1 cellular context compared by ENCODE assay signal in the genomic region with DNA sequence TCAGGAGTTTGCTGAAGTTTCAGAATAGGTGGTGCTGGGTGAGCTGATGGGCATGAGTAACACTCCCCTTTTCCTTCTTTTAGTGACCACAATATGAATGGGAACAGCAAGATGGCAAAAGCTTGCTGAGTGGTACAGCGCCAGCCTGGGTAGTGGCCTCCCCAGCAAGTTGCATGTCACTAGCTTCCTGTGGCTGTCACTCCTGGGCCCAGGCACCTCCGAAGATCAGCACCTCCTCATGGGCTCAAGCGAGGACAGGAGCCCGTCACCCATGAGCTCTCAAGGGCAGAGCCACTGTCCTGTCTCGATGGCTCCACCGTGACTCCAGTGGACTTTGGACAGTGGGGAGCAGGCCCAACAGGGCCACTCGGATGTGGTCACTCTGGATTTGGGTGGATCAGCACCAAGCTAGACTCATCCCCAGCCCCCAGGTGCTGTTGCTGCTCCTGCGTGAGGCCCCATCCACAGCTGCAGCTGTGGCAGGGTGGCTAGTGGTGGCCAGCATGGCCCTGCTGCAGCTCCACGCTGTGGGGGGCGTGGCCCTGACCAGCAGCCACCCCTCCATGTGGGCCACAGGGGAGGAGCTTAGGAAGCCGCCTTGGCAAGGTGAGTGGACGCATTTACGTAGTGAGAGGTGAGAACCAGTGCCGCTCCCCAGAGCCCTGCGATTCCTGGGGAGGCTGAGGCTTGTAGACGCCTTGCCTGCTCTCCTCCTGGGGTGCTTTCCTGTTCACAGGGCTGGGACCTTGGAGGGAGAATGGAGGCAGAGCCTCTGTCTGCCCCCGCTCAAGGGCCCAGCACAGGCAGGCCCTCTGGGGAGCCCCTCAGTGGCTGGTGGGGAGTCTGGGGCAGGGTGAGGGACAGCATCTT.
TF ChIP-seq lines count a peak whose summit lies in the region.

No MANE protein-coding gene starts in this region.

TF ChIP-seq in IMR-90, 13 proteins besides CTCF, POLR2A, EP300 and RAD21:
- TF ChIP-seq, protein P1, sequence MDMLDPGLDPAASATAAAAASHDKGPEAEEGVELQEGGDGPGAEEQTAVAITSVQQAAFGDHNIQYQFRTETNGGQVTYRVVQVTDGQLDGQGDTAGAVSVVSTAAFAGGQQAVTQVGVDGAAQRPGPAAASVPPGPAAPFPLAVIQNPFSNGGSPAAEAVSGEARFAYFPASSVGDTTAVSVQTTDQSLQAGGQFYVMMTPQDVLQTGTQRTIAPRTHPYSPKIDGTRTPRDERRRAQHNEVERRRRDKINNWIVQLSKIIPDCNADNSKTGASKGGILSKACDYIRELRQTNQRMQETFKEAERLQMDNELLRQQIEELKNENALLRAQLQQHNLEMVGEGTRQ (IDR thresholded peaks at IDR 0.05; ENCODE audit: low read depth, low read length): no peak
- TF ChIP-seq FOS (IDR thresholded peaks at IDR 0.05; ENCODE audit: low read depth, low read length): no peak
- TF ChIP-seq SMC3 (IDR thresholded peaks at IDR 0.05; ENCODE audit: low read depth, low read length): no peak
- TF ChIP-seq MXI1 (IDR thresholded peaks at IDR 0.05; ENCODE audit: borderline replicate concordance, low read depth, low read length): no peak
- TF ChIP-seq, protein P2, sequence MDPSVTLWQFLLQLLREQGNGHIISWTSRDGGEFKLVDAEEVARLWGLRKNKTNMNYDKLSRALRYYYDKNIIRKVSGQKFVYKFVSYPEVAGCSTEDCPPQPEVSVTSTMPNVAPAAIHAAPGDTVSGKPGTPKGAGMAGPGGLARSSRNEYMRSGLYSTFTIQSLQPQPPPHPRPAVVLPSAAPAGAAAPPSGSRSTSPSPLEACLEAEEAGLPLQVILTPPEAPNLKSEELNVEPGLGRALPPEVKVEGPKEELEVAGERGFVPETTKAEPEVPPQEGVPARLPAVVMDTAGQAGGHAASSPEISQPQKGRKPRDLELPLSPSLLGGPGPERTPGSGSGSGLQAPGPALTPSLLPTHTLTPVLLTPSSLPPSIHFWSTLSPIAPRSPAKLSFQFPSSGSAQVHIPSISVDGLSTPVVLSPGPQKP (IDR thresholded peaks at IDR 0.05; ENCODE audit: borderline replicate concordance, low read depth, low read length): no peak
- no peak for TF ChIP-seq RCOR1 (IDR thresholded peaks at IDR 0.05; ENCODE audit: insufficient replicate concordance, low read length)
- no peak for TF ChIP-seq CHD1 (IDR thresholded peaks at IDR 0.05; ENCODE audit: low read depth, low read length)
